ENCODE assay signal across 9 cellular contexts in the genomic region with DNA sequence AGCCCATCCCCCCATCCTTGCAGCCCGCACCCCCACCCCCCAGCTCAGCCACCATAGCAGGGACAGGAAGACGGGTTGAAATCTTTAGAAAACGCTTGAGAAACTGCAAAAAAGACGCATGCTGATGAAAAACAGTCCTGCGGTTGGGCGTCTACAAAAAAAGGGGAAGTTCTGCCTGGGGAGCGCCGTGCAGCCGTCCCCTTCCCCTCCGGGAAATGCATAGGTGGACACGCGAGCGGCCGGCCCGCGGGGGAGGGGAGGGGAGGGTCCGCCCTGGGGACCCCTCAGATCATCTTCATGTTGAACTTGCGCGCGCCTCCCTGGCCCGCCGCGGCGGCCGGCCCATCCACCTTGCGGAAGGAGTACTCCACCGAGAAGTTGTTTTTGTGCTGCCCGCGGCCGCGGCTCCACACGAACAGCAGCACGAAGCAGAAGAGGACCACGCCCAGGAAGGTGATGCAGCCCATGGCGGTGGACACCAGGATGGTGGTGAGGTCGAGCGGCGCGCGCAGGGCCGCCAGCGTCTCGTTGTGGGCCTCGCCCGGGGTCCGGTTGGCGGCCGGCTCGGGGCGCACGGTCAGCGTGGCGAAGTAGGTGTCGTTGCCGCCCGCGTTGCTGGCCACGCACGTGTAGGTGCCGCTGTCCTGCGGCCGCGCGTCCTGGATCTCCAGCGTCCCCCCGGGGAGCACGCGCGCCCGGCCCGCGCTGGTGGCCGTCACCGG. TPM values are rescaled to one million over a fixed set of nuclear protein-coding genes. Genes with fewer than 3 reads are reported as not detected.
DNase-seq lines count a peak whose midpoint lies in the region; ATAC-seq and TF ChIP-seq lines count a peak whose summit lies in the region.
"Had no signal": no experiment of that assay in that cellular context is flagged by ENCODE, and none has a peak within 500 bp of the region (broad histone marks: within the 10 kb centered on the region; RNA-seq: fewer than 3 reads in every experiment).

No MANE protein-coding gene starts in this region.

- H3K36me3 ChIP-seq in ES-I3 (ENCODE audit: insufficient read depth, low read length): no peaks in the 10 kb centered on the region
- H3K36me3 ChIP-seq in KMS-11 (ENCODE audit: insufficient read depth): no peaks in the 10 kb centered on the region
- H3K36me3 ChIP-seq in spleen: peaks cover 0 to 38% (median 3%) of the 10 kb centered on the region in 6 donors

- WGBS in spleen, 5 donors: 0 to 1% (median 0%) methylated on average over 21 to 74 of the region's 74 CpGs

- H3K27me3 Mint-ChIP-seq in activated CD8-positive, alpha-beta memory T cell treated with anti-CD3 and anti-CD28 coated beads, Interleukin-2, amount 10 ng/mL, durations not matched to agents 7 days and 5 days: peaks cover 5% of the 10 kb centered on the region

- TF ChIP-seq POLR2A in spleen (IDR thresholded peaks at IDR 0.05): no peak

- H3K4me3 ChIP-seq in KMS-11 (IDR thresholded peaks at IDR 0.05; ENCODE audit: insufficient read depth, low read depth, low read length) (no peak overlapping the region), spleen (peak overlapping the region; percentile 25 to 86 (median 75))

- TF ChIP-seq CTCF in KMS-11 (conservative IDR thresholded peaks at IDR 0.05; ENCODE audit: low read depth, low read length) (no peak), spleen (IDR thresholded peaks at IDR 0.05 in 8 of 11, conservative IDR thresholded peaks at IDR 0.05 in 3 of 11) (no peak)

- H4K20me1 ChIP-seq in KMS-11 (ENCODE audit: insufficient read depth): no peaks in the 10 kb centered on the region

- no peaks in the 10 kb centered on the region for H3K9me3 Mint-ChIP-seq in activated CD8-positive, alpha-beta memory T cell treated with anti-CD3 and anti-CD28 coated beads, Interleukin-2, amount 10 ng/mL, durations not matched to agents 7 days and 5 days (ENCODE audit: low read depth)

- peak overlapping the region; percentile 91 for H3K27ac Mint-ChIP-seq in activated CD8-positive, alpha-beta memory T cell treated with anti-CD3 and anti-CD28 coated beads, Interleukin-2, amount 10 ng/mL, durations not matched to agents 7 days and 5 days

- peak overlapping the region; percentile 78 for H3K4me3 Mint-ChIP-seq in activated CD8-positive, alpha-beta memory T cell treated with anti-CD3 and anti-CD28 coated beads, Interleukin-2, amount 10 ng/mL, durations not matched to agents 7 days and 5 days

- ATAC-seq in activated CD8-positive, alpha-beta memory T cell treated with anti-CD3 and anti-CD28 coated beads, Interleukin-2, amount 10 ng/mL, durations not matched to agents 7 days and 5 days: peak; percentile 78
- ATAC-seq in left cardiac atrium: peak; percentile 25 to 38
- ATAC-seq in GM21390 (IDR thresholded peaks at IDR 0.05; ENCODE audit: unreplicated experiment): no peak

- no peaks in the 10 kb centered on the region; the same call in 1 of the 2 replicates for H3K27me3 ChIP-seq in KMS-11 (ENCODE audit: insufficient read depth, low read depth)
- H3K27me3 ChIP-seq in spleen (replicated peaks in 1 of 7): peaks cover 0 to 61% (median 34%) of the 10 kb centered on the region in 7 donors

- intact Hi-C loops in left cardiac atrium (cut with DNase I): no loop called here
- intact Hi-C loops in spleen (cut with DNase I; ENCODE audit: low total_unique reads): no loop called here

- H3K9ac ChIP-seq in ES-I3 (ENCODE audit: low read depth, low read length): peak overlapping the region; percentile 17; the same call in 1 of the 2 replicates
- H3K9ac ChIP-seq in KMS-11: no peak overlapping the region; the same call in 1 of the 2 replicates

- DNase-seq in activated CD8-positive, alpha-beta memory T cell treated with anti-CD3 and anti-CD28 coated beads, Interleukin-2, amount 10 ng/mL, durations not matched to agents 7 days and 5 days: peak; percentile 85
- DNase-seq in left cardiac atrium (no peak), spleen (peak; percentile 94), NCI-H2029 (lab: John Stamatoyannopoulos, UW) (no peak), NCI-H1694 (lab: John Stamatoyannopoulos, UW) (no peak)

- H3K27ac ChIP-seq in KMS-11: no peak overlapping the region
- H3K27ac ChIP-seq in spleen: peak overlapping the region; percentile 78 to 99 (median 92)

- H3K36me3 Mint-ChIP-seq in activated CD8-positive, alpha-beta memory T cell treated with anti-CD3 and anti-CD28 coated beads, Interleukin-2, amount 10 ng/mL, durations not matched to agents 7 days and 5 days: peaks cover 9% of the 10 kb centered on the region

- peak overlapping the region; percentile 48; the same call in 1 of the 2 replicates for H3K4me2 ChIP-seq in KMS-11

- H2AFZ ChIP-seq in KMS-11 (ENCODE audit: low read depth): peak overlapping the region; percentile 59

- no peaks in the 10 kb centered on the region for H3K79me2 ChIP-seq in KMS-11 (ENCODE audit: insufficient read depth, low read depth)

- CTCF ChIA-PET in activated CD8-positive, alpha-beta memory T cell treated with anti-CD3 and anti-CD28 coated beads, Interleukin-2, amount 10 ng/mL, durations not matched to agents 7 days and 5 days (lab: Charles Lee): interaction anchor here (1.0 to 5.6 kb wide), 5 partner anchors 10 to 321 kb away, joined by 3 to 52 read pairs (median 6); no protein-coding TSS in a partner anchor

- H3K9me3 ChIP-seq in ES-I3 (ENCODE audit: control insufficient read depth, insufficient read depth, low read length) (no peaks in the 10 kb centered on the region), spleen (no peaks in the 10 kb centered on the region)

- H3K4me1 ChIP-seq in ES-I3 (ENCODE audit: insufficient read depth, low read length): no peaks in the 10 kb centered on the region; the same call in 1 of the 2 replicates
- peaks cover 7% of the 10 kb centered on the region for H3K4me1 ChIP-seq in KMS-11 (ENCODE audit: low read depth, poor library complexity, severe bottlenecking)
- peaks cover 21 to 100% (median 71%) of the 10 kb centered on the region in 6 donors for H3K4me1 ChIP-seq in spleen

- peaks cover 25% of the 10 kb centered on the region for H3K4me1 Mint-ChIP-seq in activated CD8-positive, alpha-beta memory T cell treated with anti-CD3 and anti-CD28 coated beads, Interleukin-2, amount 10 ng/mL, durations not matched to agents 7 days and 5 days

RNA-seq across cellular contexts. Expression of a gene that starts 7.9 kb away (rescaled TPM):
- total RNA-seq in activated CD8-positive, alpha-beta memory T cell treated with anti-CD3 and anti-CD28 coated beads, Interleukin-2, amount 10 ng/mL, durations not matched to agents 7 days and 5 days: under 1 TPM in 1 of 2 experiments, not detected in 1; 0.54 TPM
- total RNA-seq in left cardiac atrium: 1 to 10 TPM; 1.0 to 2.3 TPM
- total RNA-seq in spleen: 10 to 100 TPM in 2 of 7 donors, 1 to 10 TPM in 5; 5.7 to 17.4 (median 6.8) TPM
- polyA plus RNA-seq in spleen: under 1 TPM; 0.30 to 0.93 (median 0.50) TPM

RNA-seq across cellular contexts. Expression of a gene that starts 18.1 kb away (rescaled TPM):
- total RNA-seq in activated CD8-positive, alpha-beta memory T cell treated with anti-CD3 and anti-CD28 coated beads, Interleukin-2, amount 10 ng/mL, durations not matched to agents 7 days and 5 days: under 1 TPM; 0.32 to 0.40 TPM
- not detected for total RNA-seq in left cardiac atrium
- 1 to 10 TPM in 2 of 7 donors, under 1 TPM in 5; 0.26 to 2.6 (median 0.70) TPM for total RNA-seq in spleen
- 1 to 10 TPM in 1 of 3 donors, under 1 TPM in 2; 0.43 to 1.2 (median 0.82) TPM for polyA plus RNA-seq in spleen
- total RNA-seq: fibroblast of villous mesenchyme had no signal

RNA-seq across cellular contexts. Expression of a gene that starts 33.7 kb away (rescaled TPM):
- 1 to 10 TPM in 1 of 2 experiments, not detected in 1; 1.0 TPM for total RNA-seq in activated CD8-positive, alpha-beta memory T cell treated with anti-CD3 and anti-CD28 coated beads, Interleukin-2, amount 10 ng/mL, durations not matched to agents 7 days and 5 days
- total RNA-seq in left cardiac atrium (under 1 TPM in 1 of 2 donors, not detected in 1; 0.27 TPM), spleen (1 to 10 TPM; 1.2 to 4.8 (median 3.4) TPM)
- 1 to 10 TPM; 1.2 to 3.0 (median 2.8) TPM for polyA plus RNA-seq in spleen

RNA-seq across cellular contexts. Expression of a gene that starts 38.5 kb away (rescaled TPM):
- total RNA-seq in activated CD8-positive, alpha-beta memory T cell treated with anti-CD3 and anti-CD28 coated beads, Interleukin-2, amount 10 ng/mL, durations not matched to agents 7 days and 5 days: 100 to 1,000 TPM; 135 TPM
- total RNA-seq in left cardiac atrium: 10 to 100 TPM; 43.6 to 47.7 TPM
- total RNA-seq in spleen: 100 to 1,000 TPM in 3 of 7 donors, 10 to 100 TPM in 4; 60.7 to 131 (median 82.8) TPM
- 100 to 1,000 TPM; 435 to 524 (median 459) TPM for polyA plus RNA-seq in spleen

RNA-seq across cellular contexts. Expression of a gene that starts 38.6 kb away (rescaled TPM):
- 10 to 100 TPM; 63.2 to 72.4 TPM for total RNA-seq in activated CD8-positive, alpha-beta memory T cell treated with anti-CD3 and anti-CD28 coated beads, Interleukin-2, amount 10 ng/mL, durations not matched to agents 7 days and 5 days
- 10 to 100 TPM; 22.9 to 33.7 TPM for total RNA-seq in left cardiac atrium
- total RNA-seq in spleen: 10 to 100 TPM; 69.7 to 96.4 (median 79.3) TPM
- polyA plus RNA-seq in spleen: 100 to 1,000 TPM in 1 of 3 donors, 10 to 100 TPM in 2; 40.5 to 111 (median 72.4) TPM

Comparison
In these comparisons a context has a peak if more than half of its experiments do, and no peak if none do; other contexts are left out.
1. DNase-seq: peak in activated CD8-positive, alpha-beta memory T cell treated with anti-CD3 and anti-CD28 coated beads, Interleukin-2, amount 10 ng/mL, durations not matched to agents 7 days and 5 days (single experiment) and spleen (single experiment); none in left cardiac atrium (single experiment), NCI-H2029 (single experiment) and NCI-H1694 (single experiment).